Comparison of ENCODE assay signal across 25 cellular contexts in genomic region chr3:130515755-130516154, GRCh38. TPM values are rescaled to one million over a fixed set of nuclear protein-coding genes. Genes with fewer than 3 reads are reported as not detected.
"Had no signal": no experiment of that assay in that cellular context is flagged by ENCODE, and none has a peak within 500 bp of the region (broad histone marks: within the 10 kb centered on the region; RNA-seq: fewer than 3 reads in every experiment).

No MANE protein-coding gene starts in this region.

- H3K27me3 ChIP-seq: testis, vagina had no signal

- H3K4me3 ChIP-seq: esophagus squamous epithelium, gastrocnemius medialis, mucosa of descending colon, skin epidermis, testis, tibial nerve, vagina had no signal

- H3K9me3 Mint-ChIP-seq: dendritic cell treated with granulocyte-macrophage colony-stimulating factor and Interleukin-4, amounts not matched to agents 40 ng/mL and 50 ng/mL, for 4 days; stimulated activated naive B cell treated with anti-CD40 and anti-IgM and Interleukin-4, amounts not matched to agents 10 μg/mL and 1 μg/mL and 100 μg/mL, for 72 hours; stimulated activated naive CD8-positive, alpha-beta T cell treated with anti-CD3 and anti-CD28 coated beads, Interleukin-15, amount 100 ng/mL, for 72 hours had no signal

- H3K27ac Mint-ChIP-seq: dendritic cell treated with granulocyte-macrophage colony-stimulating factor and Interleukin-4, amounts not matched to agents 40 ng/mL and 50 ng/mL, for 4 days; stimulated activated naive B cell treated with anti-CD40 and anti-IgM and Interleukin-4, amounts not matched to agents 10 μg/mL and 1 μg/mL and 100 μg/mL, for 72 hours; stimulated activated naive CD8-positive, alpha-beta T cell treated with anti-CD3 and anti-CD28 coated beads, Interleukin-15, amount 100 ng/mL, for 72 hours had no signal

- ATAC-seq: gastrocnemius medialis; left lobe of liver; mucosa of descending colon; naive thymus-derived CD8-positive, alpha-beta T cell; sciatic nerve; stimulated activated naive B cell treated with anti-CD40 and anti-IgM and Interleukin-4, amounts not matched to agents 10 μg/mL and 1 μg/mL and 100 μg/mL, for 72 hours; stimulated activated naive CD8-positive, alpha-beta T cell treated with anti-CD3 and anti-CD28 coated beads, Interleukin-15, amount 100 ng/mL, for 72 hours had no signal

- H3K9me3 ChIP-seq: esophagus squamous epithelium, gastrocnemius medialis, mucosa of descending colon, neutrophil, testis, tibial nerve, upper lobe of right lung, vagina had no signal

- H3K36me3 Mint-ChIP-seq: naive thymus-derived CD8-positive, alpha-beta T cell; stimulated activated naive B cell treated with anti-CD40 and anti-IgM and Interleukin-4, amounts not matched to agents 10 μg/mL and 1 μg/mL and 100 μg/mL, for 72 hours had no signal

- H3K4me3 Mint-ChIP-seq: dendritic cell treated with granulocyte-macrophage colony-stimulating factor and Interleukin-4, amounts not matched to agents 40 ng/mL and 50 ng/mL, for 4 days; naive thymus-derived CD8-positive, alpha-beta T cell; stimulated activated naive B cell treated with anti-CD40 and anti-IgM and Interleukin-4, amounts not matched to agents 10 μg/mL and 1 μg/mL and 100 μg/mL, for 72 hours; stimulated activated naive CD8-positive, alpha-beta T cell treated with anti-CD3 and anti-CD28 coated beads, Interleukin-15, amount 100 ng/mL, for 72 hours had no signal

- H3K4me1 ChIP-seq: gastrocnemius medialis, upper lobe of right lung had no signal

- H3K36me3 ChIP-seq: esophagus squamous epithelium, gastrocnemius medialis, heart right ventricle, neutrophil, tibial nerve, upper lobe of right lung, vagina had no signal

- H3K27ac ChIP-seq: esophagus squamous epithelium, gastrocnemius medialis, heart right ventricle, neutrophil, skin epidermis, testis, tibial nerve, vagina had no signal

- DNase-seq: esophagus squamous epithelium; gastrocnemius medialis; heart right ventricle; hypothalamus; islet precursor cell; mammary epithelial cell; mucosa of descending colon; naive thymus-derived CD8-positive, alpha-beta T cell; posterior cingulate gyrus; stimulated activated CD4-positive, alpha-beta T cell treated with anti-CD3 and anti-CD28 coated beads, Interleukin-2, amount 100 ng/mL, for 24 hours; stimulated activated CD4-positive, alpha-beta T cell treated with anti-CD3 and anti-CD28 coated beads, Interleukin-4, amount 100 ng/mL, for 4 hours; stimulated activated naive B cell treated with anti-CD40 and anti-IgM and Interleukin-4, amounts not matched to agents 10 μg/mL and 1 μg/mL and 100 μg/mL, for 72 hours; stimulated activated naive CD8-positive, alpha-beta T cell treated with anti-CD3 and anti-CD28 coated beads, Interleukin-15, amount 100 ng/mL, for 72 hours; testis; upper lobe of right lung had no signal

RNA-seq across cellular contexts. Expression of gene COL6A6, which starts 1.2 kb away (rescaled TPM):
- total RNA-seq: epithelial cell of proximal tubule; mammary epithelial cell; naive thymus-derived CD8-positive, alpha-beta T cell; pulmonary artery endothelial cell; vagina had no signal
- polyA plus RNA-seq: mammary epithelial cell; naive thymus-derived CD8-positive, alpha-beta T cell; neural cell had no signal
